In the genomic region with DNA sequence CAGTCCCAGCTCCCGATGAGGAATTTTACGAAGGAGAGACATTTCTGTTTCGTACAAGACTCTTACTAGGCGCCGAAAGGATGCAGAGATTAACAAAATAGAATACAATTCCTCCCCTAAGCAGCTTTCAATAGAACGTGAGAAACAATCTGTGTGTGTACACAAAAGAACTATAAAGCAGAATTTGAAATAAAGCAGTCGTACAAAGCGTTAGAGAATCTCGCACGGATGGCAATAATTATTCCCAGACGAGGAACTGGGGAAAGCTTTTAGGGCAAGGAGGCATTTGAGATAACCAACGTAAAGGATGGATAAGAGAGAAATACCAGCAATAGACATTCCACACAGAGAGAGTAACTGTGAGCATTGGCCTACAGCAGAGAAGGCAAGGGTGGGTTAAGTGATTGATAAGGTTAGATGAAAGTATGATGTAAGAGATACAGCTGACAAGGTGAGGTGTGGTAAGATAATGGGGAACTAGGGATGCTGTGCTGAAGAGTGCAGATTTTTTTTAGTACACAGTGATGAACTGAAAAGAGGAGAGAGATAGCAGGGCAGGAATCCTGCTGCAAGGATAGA, we compare ENCODE assay signal across 9 cellular contexts. TPM values are rescaled to one million over a fixed set of nuclear protein-coding genes. Genes with fewer than 3 reads are reported as not detected.
DNase-seq lines count a peak whose midpoint lies in the region; ATAC-seq, FAIRE-seq and TF ChIP-seq lines count a peak whose summit lies in the region.
"Had no signal": no experiment of that assay in that cellular context is flagged by ENCODE, and none has a peak within 500 bp of the region (broad histone marks: within the 10 kb centered on the region; RNA-seq: fewer than 3 reads in every experiment).

No MANE protein-coding gene starts in this region.

- H3K4me1 Mint-ChIP-seq in CD8-positive, alpha-beta memory T cell = peaks cover 55 to 63% (median 63%) of the 10 kb centered on the region in 3 donors
- peaks cover 53 to 65% of the 10 kb centered on the region in 2 donors for H3K4me1 Mint-ChIP-seq in immature natural killer cell
- H3K4me1 Mint-ChIP-seq in T-cell = peaks cover 57 to 64% (median 60%) of the 10 kb centered on the region in 3 donors

- DNase-seq in CD8-positive, alpha-beta memory T cell = no peak
- DNase-seq in NAMALWA (ENCODE audit: low spot score) = peak; percentile 60
- DNase-seq in H1 (ENCODE audit: low read depth in 1 of 2, low spot score in 2 of 2) = no peak
- no peak for DNase-seq in immature natural killer cell
- no peak for DNase-seq in T-cell
- no peak for DNase-seq in cerebellar cortex (ENCODE audit: low spot score)
- DNase-seq in HPDE6-E6E7 (ENCODE audit: extremely low spot score) = no peak

- FAIRE-seq in H1 (lab: Jason Lieb, UNC) = no peak

- POLR2A ChIA-PET in CD8-positive, alpha-beta memory T cell (lab: Charles Lee) = interaction anchor here (0.5 to 3.7 kb wide), 13 partner anchors 8 to 679 kb away, joined by 3 to 42 read pairs (median 4); a partner anchor contains a TSS
- POLR2A ChIA-PET in H1 (lab: Charles Lee; ENCODE audit: partially characterized antibody) (interaction anchor here (0.8 to 3.3 kb wide), 13 partner anchors 11 to 93 kb away, joined by 3 to 24 read pairs (median 4); a partner anchor contains a TSS), T-cell (lab: Charles Lee) (interaction anchor here in 1 of 2 donors (0.6 to 1.5 kb wide), 4 partner anchors 17 to 774 kb away, joined by 3 to 9 read pairs (median 6); no protein-coding TSS in a partner anchor)

- TF ChIP-seq POLR2A in H1 (IDR thresholded peaks at IDR 0.05; ENCODE audit: control extremely low read depth in 1 of 2, low read depth in 2 of 2, low read length in 2 of 2) = no peak

- H3K27ac ChIP-seq in CD8-positive, alpha-beta memory T cell (ENCODE audit: low read depth, low read length) = peak overlapping the region; percentile 94
- no peak overlapping the region for H3K27ac ChIP-seq in H1 (ENCODE audit: low read depth, low read length)
- H3K27ac ChIP-seq in parathyroid adenoma = peak overlapping the region; percentile 97

- H3K79me2 ChIP-seq in H1 (ENCODE audit: control insufficient read depth in 1 of 2, insufficient read depth in 2 of 2, low read length in 2 of 2) (peaks cover 0 to 2% of the 10 kb centered on the region in 2 experiments; a peak in 1 of 4 replicates), parathyroid adenoma (no peaks in the 10 kb centered on the region)

- H4K20me1 ChIP-seq in H1 (replicated peaks in 1 of 2; ENCODE audit: control insufficient read depth in 1 of 2, insufficient read depth in 2 of 2, low read length in 2 of 2) = no peaks in the 10 kb centered on the region

- peak overlapping the region; percentile 92 for H2AFZ ChIP-seq in H1 (ENCODE audit: low read length)
- H2AFZ ChIP-seq in parathyroid adenoma = peak overlapping the region; percentile 95

- no peak overlapping the region for H2BK20ac ChIP-seq in H1 (ENCODE audit: low read length)

- no peaks in the 10 kb centered on the region for H3K27me3 ChIP-seq in CD8-positive, alpha-beta memory T cell (ENCODE audit: insufficient read depth, low read length, poor library complexity, severe bottlenecking)
- H3K27me3 ChIP-seq in H1 (replicated peaks in 1 of 4; ENCODE audit: control insufficient read depth in 3 of 4, extremely low read depth in 1 of 4, insufficient read depth in 3 of 4, low read length in 3 of 4) = no peaks in the 10 kb centered on the region
- no peaks in the 10 kb centered on the region for H3K27me3 ChIP-seq in parathyroid adenoma (ENCODE audit: control insufficient read depth, insufficient read depth, low read length)

- H3K23me2 ChIP-seq in H1 (ENCODE audit: low read depth, low read length) = peaks cover 6% of the 10 kb centered on the region

- H2BK120ac ChIP-seq in H1 (replicated peaks; ENCODE audit: low read depth, low read length) = no peak overlapping the region

- peaks cover 58% of the 10 kb centered on the region for H3K4me1 ChIP-seq in CD8-positive, alpha-beta memory T cell (ENCODE audit: insufficient read depth, low read length)
- H3K4me1 ChIP-seq in H1 (replicated peaks in 1 of 4; ENCODE audit: control insufficient read depth in 3 of 4, insufficient read depth in 4 of 4, low read length in 3 of 4) = no peaks in the 10 kb centered on the region
- H3K4me1 ChIP-seq in parathyroid adenoma = peaks cover 4% of the 10 kb centered on the region

- no peak overlapping the region for H2BK5ac ChIP-seq in H1 (ENCODE audit: low read depth, low read length)

- H3K14ac ChIP-seq in H1 (ENCODE audit: insufficient read length) = no peak overlapping the region

- H3K4me2 ChIP-seq in H1 (ENCODE audit: insufficient read depth in 1 of 2, low read depth in 2 of 2, low read length in 2 of 2) = peak overlapping the region; percentile 87 to 99
- H3K4me2 ChIP-seq in parathyroid adenoma (ENCODE audit: low read length) = peak overlapping the region; percentile 83

- TF ChIP-seq RAD21 in H1 (IDR thresholded peaks at IDR 0.05 in 1 of 2, conservative IDR thresholded peaks at IDR 0.05 in 1 of 2; ENCODE audit: low read depth in 2 of 2, low read length in 2 of 2) = no peak

- no peak overlapping the region for H2AK5ac ChIP-seq in H1 (ENCODE audit: low read depth, low read length)

- CTCF ChIA-PET in CD8-positive, alpha-beta memory T cell (lab: Charles Lee) = interaction anchor here (0.8 to 3.1 kb wide), 8 partner anchors 8 to 225 kb away, joined by 3 to 22 read pairs (median 4); a partner anchor contains a TSS
- CTCF ChIA-PET in H1 (lab: Charles Lee; ENCODE audit: partially characterized antibody) (interaction anchor here (0.9 to 1.7 kb wide), 8 partner anchors 13 to 162 kb away, joined by 3 to 5 read pairs (median 4); no protein-coding TSS in a partner anchor), T-cell (lab: Charles Lee) (interaction anchor here (1.0 to 3.1 kb wide), 3 partner anchors 17 to 141 kb away, joined by 4 to 17 read pairs (median 6); a partner anchor contains a TSS)

- no peak overlapping the region for H3K56ac ChIP-seq in H1 (replicated peaks; ENCODE audit: insufficient read length, low read depth, low read length)

- peaks cover 0 to 8% (median 2%) of the 10 kb centered on the region in 3 donors for H3K36me3 Mint-ChIP-seq in CD8-positive, alpha-beta memory T cell
- H3K36me3 Mint-ChIP-seq in immature natural killer cell (peaks cover 4 to 6% (median 4%) of the 10 kb centered on the region in 3 donors), T-cell (peaks cover 8% of the 10 kb centered on the region)

- H3K18ac ChIP-seq in H1 (ENCODE audit: extremely low read depth, low read length) = no peak overlapping the region

- no peak overlapping the region for H2BK15ac ChIP-seq in H1 (ENCODE audit: low read length)

- WGBS in H1 (ENCODE audit: extremely low coverage in 1 of 2, insufficient coverage in 1 of 2, insufficient read length in 1 of 2, insufficient replicate concordance in 2 of 2, low coverage in 1 of 2, low lambda C conversion rate in 2 of 2, missing lambda C conversion rate in 1 of 2), 2 experiments = 11% methylated on average over 12 of the region's 12 CpGs; no CpG with 5 or more reads in 1 of the 2 experiments

- peak overlapping the region; percentile 42 for H3K4me3 ChIP-seq in CD8-positive, alpha-beta memory T cell (ENCODE audit: low read length)
- H3K4me3 ChIP-seq in H1 (ENCODE audit: extremely low read depth in 1 of 4, insufficient read depth in 2 of 4, low read depth in 3 of 4, low read length in 4 of 4) (peak overlapping the region; percentile 50 to 69 (median 62)), parathyroid adenoma (ENCODE audit: low read depth, low read length) (peak overlapping the region; percentile 71)

- peaks cover 0 to 2% (median 0%) of the 10 kb centered on the region in 5 donors for H3K9me3 Mint-ChIP-seq in CD8-positive, alpha-beta memory T cell
- H3K9me3 Mint-ChIP-seq in immature natural killer cell (no peaks in the 10 kb centered on the region), T-cell (peaks cover 0 to 8% (median 0%) of the 10 kb centered on the region in 3 donors)

- H3K9me3 ChIP-seq in CD8-positive, alpha-beta memory T cell (ENCODE audit: low read length) = no peaks in the 10 kb centered on the region
- H3K9me3 ChIP-seq in H1 (ENCODE audit: insufficient read depth in 2 of 2, low read depth in 1 of 2, low read length in 1 of 2) (no peaks in the 10 kb centered on the region), parathyroid adenoma (ENCODE audit: control insufficient read depth, low read length) (no peaks in the 10 kb centered on the region)

- no peak for TF ChIP-seq CTCF in H1 (IDR thresholded peaks at IDR 0.05; ENCODE audit: control extremely low read depth in 1 of 3, insufficient read depth in 1 of 3, low read depth in 1 of 3, low read length in 3 of 3)
- TF ChIP-seq CTCF in parathyroid adenoma (IDR thresholded peaks at IDR 0.05) = no peak

- H3K4me3 Mint-ChIP-seq in CD8-positive, alpha-beta memory T cell = no peak overlapping the region
- H3K4me3 Mint-ChIP-seq in immature natural killer cell = no peak overlapping the region
- H3K4me3 Mint-ChIP-seq in T-cell = no peak overlapping the region
- H3K4me3 Mint-ChIP-seq: stimulated activated naive CD8-positive, alpha-beta T cell treated with anti-CD3 and anti-CD28 coated beads, Interleukin-15, Interleukin-2, amounts not matched to agents 100 ng/mL and 50 ng/mL, for 24 hours had no signal

- no peak overlapping the region for H4K8ac ChIP-seq in H1 (ENCODE audit: extremely low read depth, insufficient read depth, low read length)

- no peak for TF ChIP-seq EP300 in H1 (IDR thresholded peaks at IDR 0.05; ENCODE audit: borderline replicate concordance in 1 of 2, low read depth in 2 of 2, low read length in 2 of 2)

- ATAC-seq in T-cell (replicated peaks in 1 of 4) = no peak

- H4K91ac ChIP-seq in H1 (replicated peaks; ENCODE audit: insufficient read length, low read length) = no peak overlapping the region

- H3K36me3 ChIP-seq in CD8-positive, alpha-beta memory T cell (ENCODE audit: insufficient read depth, low read length) = no peaks in the 10 kb centered on the region
- H3K36me3 ChIP-seq in H1 (ENCODE audit: control insufficient read depth in 2 of 4, insufficient read depth in 4 of 4, low read length in 3 of 4) = no peaks in the 10 kb centered on the region
- no peaks in the 10 kb centered on the region for H3K36me3 ChIP-seq in parathyroid adenoma (ENCODE audit: control insufficient read depth, insufficient read depth, low read length)

- H3K9ac ChIP-seq in H1 (replicated peaks in 1 of 4; ENCODE audit: extremely low read depth in 1 of 4, low read depth in 3 of 4, low read length in 3 of 4) (peak overlapping the region in 3 of 4 experiments; percentile 54 to 77 (median 58); a peak in 5 of 7 replicates), parathyroid adenoma (no peak overlapping the region)

- no peaks in the 10 kb centered on the region for H3K27me3 Mint-ChIP-seq in CD8-positive, alpha-beta memory T cell
- H3K27me3 Mint-ChIP-seq in immature natural killer cell (ENCODE audit: low read depth in 3 of 3) (peaks cover 0 to 5% (median 2%) of the 10 kb centered on the region in 3 donors), T-cell (no peaks in the 10 kb centered on the region)
- H3K27me3 Mint-ChIP-seq: stimulated activated naive CD8-positive, alpha-beta T cell treated with anti-CD3 and anti-CD28 coated beads, Interleukin-15, Interleukin-2, amounts not matched to agents 100 ng/mL and 50 ng/mL, for 24 hours had no signal

- H3K27ac Mint-ChIP-seq in CD8-positive, alpha-beta memory T cell = no peak overlapping the region
- H3K27ac Mint-ChIP-seq in immature natural killer cell = no peak overlapping the region
- H3K27ac Mint-ChIP-seq in T-cell = no peak overlapping the region
- H3K27ac Mint-ChIP-seq: stimulated activated naive CD8-positive, alpha-beta T cell treated with anti-CD3 and anti-CD28 coated beads, Interleukin-15, Interleukin-2, amounts not matched to agents 100 ng/mL and 50 ng/mL, for 24 hours had no signal

- no peak overlapping the region for H3K23ac ChIP-seq in H1 (ENCODE audit: insufficient read length)

- H2BK12ac ChIP-seq in H1 (ENCODE audit: low read depth, low read length) = peak overlapping the region; percentile 71; the same call in 1 of the 2 replicates

- no peak overlapping the region for H3K4ac ChIP-seq in H1 (replicated peaks; ENCODE audit: insufficient read length, low read depth, low read length)

- H3K79me1 ChIP-seq in H1 (ENCODE audit: low read depth, low read length) = no peaks in the 10 kb centered on the region

- no peak overlapping the region for H4K5ac ChIP-seq in H1 (ENCODE audit: insufficient read length, low read depth, low read length)

RNA-seq across cellular contexts. Expression of a gene that starts 1.0 kb away (rescaled TPM):
- 10 to 100 TPM; 17.7 to 19.9 TPM for total RNA-seq in CD8-positive, alpha-beta memory T cell
- polyA plus RNA-seq in CD8-positive, alpha-beta memory T cell = 21.3 TPM
- total RNA-seq in H1 (2021; fragmentation: NEBNext Ultra II Directional; extraction: Animal tissue kit (Norgen Biotek cat#: 25700)) = 3.1 and 3.2 TPM in 2 replicates
- 0.85 and 0.93 TPM in 2 replicates for polyA plus RNA-seq in H1 (2011; rRNA removed)
- polyA plus RNA-seq in H1 (2011; cell fraction: cytosol; rRNA removed) = 1.4 TPM
- polyA plus RNA-seq in H1 (2011; cell fraction: nucleus; rRNA removed) = 1.3 TPM
- 1.2 to 2.0 TPM (median 1.4 TPM) in 4 replicates for polyA plus RNA-seq in H1 (2012, experiment 1 of 2)
- 0.10 TPM for polyA plus RNA-seq in H1 (2012, experiment 2 of 2)
- polyA plus RNA-seq in H1 (2013, experiment 1 of 2) = 1.9 TPM
- polyA plus RNA-seq in H1 (2013, experiment 2 of 2) = 1.5 TPM
- 2.7 TPM in 2 replicates for polyA minus RNA-seq in H1 (2011; rRNA and poly(A)+ RNA removed)
- polyA minus RNA-seq in H1 (2011; cell fraction: cytosol; rRNA and poly(A)+ RNA removed) = 1.8 TPM
- polyA minus RNA-seq in H1 (2011; cell fraction: nucleus; rRNA and poly(A)+ RNA removed) = 4.1 TPM
- polyA plus RNA-seq in immature natural killer cell = 10 to 100 TPM; 11.1 to 19.0 (median 16.6) TPM
- 10 to 100 TPM; 28.8 to 39.8 (median 35.3) TPM for total RNA-seq in T-cell

RNA-seq across cellular contexts. Expression of a gene that starts 52.5 kb away (rescaled TPM):
- total RNA-seq in CD8-positive, alpha-beta memory T cell = 10 to 100 TPM; 45.3 to 48.7 TPM
- polyA plus RNA-seq in CD8-positive, alpha-beta memory T cell = 55.5 TPM
- total RNA-seq in H1 (2021; fragmentation: NEBNext Ultra II Directional; extraction: Animal tissue kit (Norgen Biotek cat#: 25700)) = 27.7 and 31.8 TPM in 2 replicates
- polyA plus RNA-seq in H1 (2011; rRNA removed) (24.6 and 24.9 TPM in 2 replicates), immature natural killer cell (10 to 100 TPM; 31.8 to 71.6 (median 50.5) TPM)
- polyA plus RNA-seq in H1 (2011; cell fraction: cytosol; rRNA removed) = 32.1 TPM
- 84.2 TPM for polyA plus RNA-seq in H1 (2011; cell fraction: nucleus; rRNA removed)
- polyA plus RNA-seq in H1 (2012, experiment 1 of 2) = 24.5 to 36.7 TPM (median 30.5 TPM) in 4 replicates
- polyA plus RNA-seq in H1 (2012, experiment 2 of 2) = 22.5 TPM
- polyA plus RNA-seq in H1 (2013, experiment 1 of 2) = 28.4 TPM
- 25.3 TPM for polyA plus RNA-seq in H1 (2013, experiment 2 of 2)
- 51.0 and 58.0 TPM in 2 replicates for polyA minus RNA-seq in H1 (2011; rRNA and poly(A)+ RNA removed)
- 31.0 TPM for polyA minus RNA-seq in H1 (2011; cell fraction: cytosol; rRNA and poly(A)+ RNA removed)
- 60.7 TPM for polyA minus RNA-seq in H1 (2011; cell fraction: nucleus; rRNA and poly(A)+ RNA removed)
- total RNA-seq in T-cell = 100 to 1,000 TPM in 2 of 5 donors, 10 to 100 TPM in 3; 69.8 to 144 (median 99.8) TPM
